Comparison of ENCODE assay signal across 16 cellular contexts in genomic region chr10:101769541-101770180, GRCh38. TPM values are rescaled to one million over a fixed set of nuclear protein-coding genes. Genes with fewer than 3 reads are reported as not detected.
DNase-seq lines count a peak whose midpoint lies in the region; ATAC-seq, FAIRE-seq and TF ChIP-seq lines count a peak whose summit lies in the region.
"Had no signal": no experiment of that assay in that cellular context is flagged by ENCODE, and none has a peak within 500 bp of the region (broad histone marks: within the 10 kb centered on the region; RNA-seq: fewer than 3 reads in every experiment).

No MANE protein-coding gene starts in this region.

- peak overlapping the region in 1 of 2 donors; percentile 6 for H3K4me3 Mint-ChIP-seq in effector memory CD8-positive, alpha-beta T cell
- H3K4me3 Mint-ChIP-seq: CD8-positive, alpha-beta memory T cell had no signal

- peaks cover 52 to 79% of the 10 kb centered on the region in 2 donors for H3K27me3 Mint-ChIP-seq in effector memory CD8-positive, alpha-beta T cell

- H2BK15ac ChIP-seq in neuronal stem cell (ENCODE audit: low read length): no peak overlapping the region

- H2AFZ ChIP-seq in neuronal stem cell (ENCODE audit: low read length): no peak overlapping the region

- no peak for TF ChIP-seq CTCF in coronary artery (IDR thresholded peaks at IDR 0.05)

- no peaks in the 10 kb centered on the region for H3K9me3 ChIP-seq in neuronal stem cell (replicated peaks in 1 of 2; ENCODE audit: control insufficient read depth in 2 of 2, insufficient read depth in 1 of 2, low read depth in 1 of 2, low read length in 2 of 2)

- H3K14ac ChIP-seq in neuronal stem cell (ENCODE audit: low read length): no peak overlapping the region

- H3K4ac ChIP-seq in neuronal stem cell (ENCODE audit: low read length): peak overlapping the region; percentile 20

- FAIRE-seq in H54 (lab: Jason Lieb, UNC): no peak
- FAIRE-seq: D721Med had no signal

- no peak for ATAC-seq in effector memory CD8-positive, alpha-beta T cell (replicated peaks)

- no peak overlapping the region for H3K23ac ChIP-seq in neuronal stem cell (ENCODE audit: low read depth, low read length, poor library complexity)

- no peak overlapping the region for H3K9ac ChIP-seq in neuronal stem cell (ENCODE audit: low read depth, low read length, poor library complexity)

- H3K36me3 Mint-ChIP-seq in effector memory CD8-positive, alpha-beta T cell (ENCODE audit: insufficient read depth): no peaks in the 10 kb centered on the region
- H3K36me3 Mint-ChIP-seq: CD8-positive, alpha-beta memory T cell had no signal

- H3K36me3 ChIP-seq in H7 (replicated peaks; ENCODE audit: control insufficient read depth, insufficient read depth, low read length): no peaks in the 10 kb centered on the region
- H3K36me3 ChIP-seq in neuronal stem cell (replicated peaks in 1 of 2; ENCODE audit: control insufficient read depth in 2 of 2, insufficient read depth in 2 of 2, low read length in 2 of 2): peaks cover 0 to 2% of the 10 kb centered on the region in 2 donors

- peaks cover 6% of the 10 kb centered on the region for H3K79me1 ChIP-seq in neuronal stem cell (ENCODE audit: low read depth, low read length)

- TF ChIP-seq POLR2A in H54 (IDR thresholded peaks at IDR 0.05; ENCODE audit: low read depth, low read length): no peak

- no peaks in the 10 kb centered on the region for H3K9me3 Mint-ChIP-seq in effector memory CD8-positive, alpha-beta T cell
- H3K9me3 Mint-ChIP-seq: CD8-positive, alpha-beta memory T cell had no signal

- DNase-seq in D341Med (ENCODE audit: low spot score) (peak; percentile 11), H7 (peak; percentile 83), coronary artery (ENCODE audit: low spot score) (peak; percentile 69), neuronal stem cell (ENCODE audit: low spot score) (no peak), H54 (ENCODE audit: insufficient read length, low spot score) (no peak), SK-N-DZ (ENCODE audit: low spot score) (no peak)
- DNase-seq in effector memory CD8-positive, alpha-beta T cell: no peak
- DNase-seq: C1 segment of cervical spinal cord; CD8-positive, alpha-beta memory T cell; DMS79 treated with DMSO at 0.1 percent for 48 hours; HCEC 1CT; NCI-H1105; NCI-H2081 treated with DMSO at 0.1 percent for 48 hours; SHP77 had no signal

- no peak overlapping the region for H4K91ac ChIP-seq in neuronal stem cell (ENCODE audit: low read depth, low read length, poor library complexity)

- H4K8ac ChIP-seq in neuronal stem cell (ENCODE audit: low read depth, low read length): no peak overlapping the region

- no peak overlapping the region for H2BK120ac ChIP-seq in neuronal stem cell (ENCODE audit: low read depth, low read length)

- H3K4me2 ChIP-seq in neuronal stem cell (ENCODE audit: insufficient read depth, low read length, poor library complexity, severe bottlenecking): no peak overlapping the region

- no peak overlapping the region for H3K27ac Mint-ChIP-seq in effector memory CD8-positive, alpha-beta T cell

- H3K4me1 ChIP-seq in neuronal stem cell (ENCODE audit: control insufficient read depth in 2 of 2, insufficient read depth in 1 of 2, low read depth in 1 of 2, low read length in 2 of 2): peaks cover 0 to 36% of the 10 kb centered on the region in 2 donors

- no CpG with 5 or more reads among the region's 5 CpGs for WGBS in neuronal stem cell (ENCODE audit: extremely low coverage in 2 of 2, insufficient read length in 2 of 2, insufficient replicate concordance in 1 of 2), 2 donors

- no peak overlapping the region for H2AK5ac ChIP-seq in neuronal stem cell (ENCODE audit: low read depth, low read length)

- peaks cover 8 to 14% of the 10 kb centered on the region in 2 donors for H3K4me1 Mint-ChIP-seq in effector memory CD8-positive, alpha-beta T cell (ENCODE audit: low read depth in 2 of 2)

- no peak overlapping the region for H2BK5ac ChIP-seq in neuronal stem cell (ENCODE audit: low read length)

- H2BK12ac ChIP-seq in neuronal stem cell (ENCODE audit: low read length): no peak overlapping the region

- H3K4me3 ChIP-seq in H7 (ENCODE audit: insufficient read depth, low read depth, low read length) (no peak overlapping the region), coronary artery (no peak overlapping the region), neuronal stem cell (ENCODE audit: low read length in 2 of 2) (no peak overlapping the region)

- no peak overlapping the region for H3K27ac ChIP-seq in coronary artery
- H3K27ac ChIP-seq in neuronal stem cell (replicated peaks; ENCODE audit: low read length): no peak overlapping the region

- peaks cover 23% of the 10 kb centered on the region for H3K27me3 ChIP-seq in H7 (ENCODE audit: control insufficient read depth, insufficient read depth, low read length)
- H3K27me3 ChIP-seq in neuronal stem cell (ENCODE audit: control insufficient read depth in 3 of 3, insufficient read depth in 3 of 3, low read depth in 1 of 3, low read length in 3 of 3): peaks cover 0 to 100% (median 8%) of the 10 kb centered on the region in 3 experiments

- no peak overlapping the region for H3K18ac ChIP-seq in neuronal stem cell (ENCODE audit: low read length)

RNA-seq across cellular contexts. Expression of gene FGF8, which starts 6.3 kb away (rescaled TPM):
- total RNA-seq in H7 (2014; rRNA removed; shearing (Covaris generic)): 43.0 and 59.8 TPM in 2 replicates
- 91.9 TPM for polyA plus RNA-seq in neuronal stem cell (2013, experiment 1 of 2)
- 86.1 TPM for polyA plus RNA-seq in neuronal stem cell (2013, experiment 2 of 2)
- polyA plus RNA-seq in SK-N-DZ (2014; cell fraction: cytosol; rRNA removed): 0.36 TPM in 2 replicates
- polyA plus RNA-seq in SK-N-DZ (2014; cell fraction: nucleus; rRNA removed): 3.3 TPM in 1 of 2 replicates, not detected in the other
- total RNA-seq: CD8-positive, alpha-beta memory T cell; RPMI7951 had no signal
- polyA plus RNA-seq: CD8-positive, alpha-beta memory T cell had no signal

RNA-seq across cellular contexts. Expression of gene NPM3, which starts 13.6 kb away (rescaled TPM):
- 332 and 360 TPM in 2 replicates for total RNA-seq in H7 (2014; rRNA removed; shearing (Covaris generic))
- polyA plus RNA-seq in neuronal stem cell (2013, experiment 1 of 2): 105 TPM
- 108 TPM for polyA plus RNA-seq in neuronal stem cell (2013, experiment 2 of 2)
- 166 and 203 TPM in 2 replicates for polyA plus RNA-seq in SK-N-DZ (2014; cell fraction: cytosol; rRNA removed)
- polyA plus RNA-seq in SK-N-DZ (2014; cell fraction: nucleus; rRNA removed): 82.0 and 159 TPM in 2 replicates

RNA-seq across cellular contexts. Expression of gene OGA, which starts 48.6 kb away (rescaled TPM):
- total RNA-seq in H7 (2014; rRNA removed; shearing (Covaris generic)): 56.3 and 96.7 TPM in 2 replicates
- polyA plus RNA-seq in neuronal stem cell (2013, experiment 1 of 2): 74.9 TPM
- polyA plus RNA-seq in neuronal stem cell (2013, experiment 2 of 2): 76.0 TPM
- 47.3 and 51.7 TPM in 2 replicates for polyA plus RNA-seq in SK-N-DZ (2014; cell fraction: cytosol; rRNA removed)
- polyA plus RNA-seq in SK-N-DZ (2014; cell fraction: nucleus; rRNA removed): 142 and 189 TPM in 2 replicates

Comparison
In these comparisons a context has a peak if more than half of its experiments do, and no peak if none do; other contexts are left out.
1. DNase-seq: peak in D341Med (single experiment), H7 (single experiment) and coronary artery (single experiment); none in neuronal stem cell (single experiment), H54 (single experiment), effector memory CD8-positive, alpha-beta T cell (0 of 3) and SK-N-DZ (single experiment).